Comparison of ENCODE assay signal across 1 cellular context in the genomic region with DNA sequence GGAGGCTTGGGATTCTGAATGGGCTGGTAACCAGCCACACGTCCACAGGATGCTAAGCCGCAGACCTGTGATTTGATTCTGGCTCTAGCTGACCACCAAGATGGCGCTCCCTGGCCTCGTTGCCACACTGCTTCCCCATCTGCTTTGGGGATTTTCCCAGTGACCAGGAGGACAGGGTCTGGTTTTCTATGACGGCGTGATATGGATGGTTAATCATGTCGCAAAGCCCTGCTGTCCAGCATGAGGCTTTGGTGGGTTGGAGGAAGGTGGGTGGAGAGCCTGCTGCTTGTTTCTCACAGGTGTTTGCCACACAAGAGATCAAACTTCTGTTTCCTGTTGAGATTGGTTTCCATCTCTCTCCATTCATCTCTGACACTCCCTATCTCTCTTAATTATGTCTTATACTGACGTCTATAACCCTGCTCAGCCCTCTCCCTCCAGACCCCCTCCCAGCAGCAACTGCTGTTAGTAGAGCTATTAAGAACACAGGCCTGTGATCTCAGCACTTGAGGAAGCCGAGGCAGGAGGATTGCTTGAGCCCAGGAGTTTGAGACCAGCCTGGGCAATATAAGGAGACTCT.
TF ChIP-seq lines count a peak whose summit lies in the region.

No MANE protein-coding gene starts in this region.

TF ChIP-seq in GM12878, 131 proteins besides CTCF, POLR2A, EP300 and RAD21 (continued from another document and continues in another):
- TF ChIP-seq, protein P1, sequence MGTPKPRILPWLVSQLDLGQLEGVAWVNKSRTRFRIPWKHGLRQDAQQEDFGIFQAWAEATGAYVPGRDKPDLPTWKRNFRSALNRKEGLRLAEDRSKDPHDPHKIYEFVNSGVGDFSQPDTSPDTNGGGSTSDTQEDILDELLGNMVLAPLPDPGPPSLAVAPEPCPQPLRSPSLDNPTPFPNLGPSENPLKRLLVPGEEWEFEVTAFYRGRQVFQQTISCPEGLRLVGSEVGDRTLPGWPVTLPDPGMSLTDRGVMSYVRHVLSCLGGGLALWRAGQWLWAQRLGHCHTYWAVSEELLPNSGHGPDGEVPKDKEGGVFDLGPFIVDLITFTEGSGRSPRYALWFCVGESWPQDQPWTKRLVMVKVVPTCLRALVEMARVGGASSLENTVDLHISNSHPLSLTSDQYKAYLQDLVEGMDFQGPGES (IDR thresholded peaks at IDR 0.05): no peak
- TF ChIP-seq DPF2 (IDR thresholded peaks at IDR 0.05): peak; percentile 58; the same call in 1 of the 2 replicates
- no peak for TF ChIP-seq YBX1 (IDR thresholded peaks at IDR 0.05)
- no peak for TF ChIP-seq HDAC6 (IDR thresholded peaks at IDR 0.05; ENCODE audit: unreplicated experiment)
- 0 out of 2 replicates have a peak, but pooled peaks have one; percentile 14 for TF ChIP-seq NBN (IDR thresholded peaks at IDR 0.05)
- TF ChIP-seq, protein P2, sequence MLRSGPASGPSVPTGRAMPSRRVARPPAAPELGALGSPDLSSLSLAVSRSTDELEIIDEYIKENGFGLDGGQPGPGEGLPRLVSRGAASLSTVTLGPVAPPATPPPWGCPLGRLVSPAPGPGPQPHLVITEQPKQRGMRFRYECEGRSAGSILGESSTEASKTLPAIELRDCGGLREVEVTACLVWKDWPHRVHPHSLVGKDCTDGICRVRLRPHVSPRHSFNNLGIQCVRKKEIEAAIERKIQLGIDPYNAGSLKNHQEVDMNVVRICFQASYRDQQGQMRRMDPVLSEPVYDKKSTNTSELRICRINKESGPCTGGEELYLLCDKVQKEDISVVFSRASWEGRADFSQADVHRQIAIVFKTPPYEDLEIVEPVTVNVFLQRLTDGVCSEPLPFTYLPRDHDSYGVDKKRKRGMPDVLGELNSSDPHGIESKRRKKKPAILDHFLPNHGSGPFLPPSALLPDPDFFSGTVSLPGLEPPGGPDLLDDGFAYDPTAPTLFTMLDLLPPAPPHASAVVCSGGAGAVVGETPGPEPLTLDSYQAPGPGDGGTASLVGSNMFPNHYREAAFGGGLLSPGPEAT (IDR thresholded peaks at IDR 0.05; ENCODE audit: low read depth): peak; percentile 41; the same call in 1 of the 2 replicates
- TF ChIP-seq PAX5 (IDR thresholded peaks at IDR 0.05; ENCODE audit: borderline replicate concordance, low read depth, low read length): peak; percentile 81
- TF ChIP-seq FOS (IDR thresholded peaks at IDR 0.05; ENCODE audit: borderline replicate concordance, extremely low read depth, insufficient read length): no peak
- TF ChIP-seq CBX3 (IDR thresholded peaks at IDR 0.05; ENCODE audit: borderline replicate concordance, low read depth): no peak
- peak; percentile 59; the same call in 1 of the 2 replicates for TF ChIP-seq MTA2 (IDR thresholded peaks at IDR 0.05; ENCODE audit: low read depth)
- TF ChIP-seq, protein P3, sequence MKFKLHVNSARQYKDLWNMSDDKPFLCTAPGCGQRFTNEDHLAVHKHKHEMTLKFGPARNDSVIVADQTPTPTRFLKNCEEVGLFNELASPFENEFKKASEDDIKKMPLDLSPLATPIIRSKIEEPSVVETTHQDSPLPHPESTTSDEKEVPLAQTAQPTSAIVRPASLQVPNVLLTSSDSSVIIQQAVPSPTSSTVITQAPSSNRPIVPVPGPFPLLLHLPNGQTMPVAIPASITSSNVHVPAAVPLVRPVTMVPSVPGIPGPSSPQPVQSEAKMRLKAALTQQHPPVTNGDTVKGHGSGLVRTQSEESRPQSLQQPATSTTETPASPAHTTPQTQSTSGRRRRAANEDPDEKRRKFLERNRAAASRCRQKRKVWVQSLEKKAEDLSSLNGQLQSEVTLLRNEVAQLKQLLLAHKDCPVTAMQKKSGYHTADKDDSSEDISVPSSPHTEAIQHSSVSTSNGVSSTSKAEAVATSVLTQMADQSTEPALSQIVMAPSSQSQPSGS (IDR thresholded peaks at IDR 0.05; ENCODE audit: low read length): 0 out of 2 replicates have a peak, but pooled peaks have one; percentile 33
- TF ChIP-seq, protein P4, sequence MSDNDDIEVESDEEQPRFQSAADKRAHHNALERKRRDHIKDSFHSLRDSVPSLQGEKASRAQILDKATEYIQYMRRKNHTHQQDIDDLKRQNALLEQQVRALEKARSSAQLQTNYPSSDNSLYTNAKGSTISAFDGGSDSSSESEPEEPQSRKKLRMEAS (IDR thresholded peaks at IDR 0.05; ENCODE audit: low read depth, low read length): no peak
- TF ChIP-seq FOXM1 (IDR thresholded peaks at IDR 0.05; ENCODE audit: low read depth, low read length): no peak
- TF ChIP-seq YY1 (IDR thresholded peaks at IDR 0.05; ENCODE audit: low read depth, low read length): peak; percentile 84
- TF ChIP-seq MXI1 (IDR thresholded peaks at IDR 0.05; ENCODE audit: low read depth, low read length): no peak
- no peak for TF ChIP-seq HDAC2 (IDR thresholded peaks at IDR 0.05)
- TF ChIP-seq BMI1 (IDR thresholded peaks at IDR 0.05; ENCODE audit: borderline replicate concordance): no peak
- TF ChIP-seq, protein P5, sequence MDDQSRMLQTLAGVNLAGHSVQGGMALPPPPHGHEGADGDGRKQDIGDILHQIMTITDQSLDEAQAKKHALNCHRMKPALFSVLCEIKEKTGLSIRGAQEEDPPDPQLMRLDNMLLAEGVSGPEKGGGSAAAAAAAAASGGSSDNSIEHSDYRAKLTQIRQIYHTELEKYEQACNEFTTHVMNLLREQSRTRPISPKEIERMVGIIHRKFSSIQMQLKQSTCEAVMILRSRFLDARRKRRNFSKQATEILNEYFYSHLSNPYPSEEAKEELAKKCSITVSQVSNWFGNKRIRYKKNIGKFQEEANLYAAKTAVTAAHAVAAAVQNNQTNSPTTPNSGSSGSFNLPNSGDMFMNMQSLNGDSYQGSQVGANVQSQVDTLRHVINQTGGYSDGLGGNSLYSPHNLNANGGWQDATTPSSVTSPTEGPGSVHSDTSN (IDR thresholded peaks at IDR 0.05; ENCODE audit: insufficient replicate concordance, low read depth, low read length): no peak
- no peak for TF ChIP-seq ASH2L (IDR thresholded peaks at IDR 0.05; ENCODE audit: borderline replicate concordance, low read depth)
- TF ChIP-seq CHD2 (IDR thresholded peaks at IDR 0.05; ENCODE audit: borderline replicate concordance, low read depth, low read length): no peak
- TF ChIP-seq, protein P6, sequence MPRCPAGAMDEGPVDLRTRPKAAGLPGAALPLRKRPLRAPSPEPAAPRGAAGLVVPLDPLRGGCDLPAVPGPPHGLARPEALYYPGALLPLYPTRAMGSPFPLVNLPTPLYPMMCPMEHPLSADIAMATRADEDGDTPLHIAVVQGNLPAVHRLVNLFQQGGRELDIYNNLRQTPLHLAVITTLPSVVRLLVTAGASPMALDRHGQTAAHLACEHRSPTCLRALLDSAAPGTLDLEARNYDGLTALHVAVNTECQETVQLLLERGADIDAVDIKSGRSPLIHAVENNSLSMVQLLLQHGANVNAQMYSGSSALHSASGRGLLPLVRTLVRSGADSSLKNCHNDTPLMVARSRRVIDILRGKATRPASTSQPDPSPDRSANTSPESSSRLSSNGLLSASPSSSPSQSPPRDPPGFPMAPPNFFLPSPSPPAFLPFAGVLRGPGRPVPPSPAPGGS (IDR thresholded peaks at IDR 0.05; ENCODE audit: borderline replicate concordance, insufficient read depth, low read depth, low read length, poor library complexity, severe bottlenecking): no peak
- peak in 1 of 2 experiments; percentile 70; a peak in 2 of 3 replicates for TF ChIP-seq EGR1 (IDR thresholded peaks at IDR 0.05; ENCODE audit: borderline replicate concordance in 1 of 2, low read depth in 2 of 2, low read length in 2 of 2)
- no peak for TF ChIP-seq ZNF217 (IDR thresholded peaks at IDR 0.05)
- no peak for TF ChIP-seq PAX8 (IDR thresholded peaks at IDR 0.05)
- TF ChIP-seq, protein P7, sequence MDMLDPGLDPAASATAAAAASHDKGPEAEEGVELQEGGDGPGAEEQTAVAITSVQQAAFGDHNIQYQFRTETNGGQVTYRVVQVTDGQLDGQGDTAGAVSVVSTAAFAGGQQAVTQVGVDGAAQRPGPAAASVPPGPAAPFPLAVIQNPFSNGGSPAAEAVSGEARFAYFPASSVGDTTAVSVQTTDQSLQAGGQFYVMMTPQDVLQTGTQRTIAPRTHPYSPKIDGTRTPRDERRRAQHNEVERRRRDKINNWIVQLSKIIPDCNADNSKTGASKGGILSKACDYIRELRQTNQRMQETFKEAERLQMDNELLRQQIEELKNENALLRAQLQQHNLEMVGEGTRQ (IDR thresholded peaks at IDR 0.05; ENCODE audit: borderline replicate concordance, low read depth, low read length): no peak
- TF ChIP-seq, protein P8, sequence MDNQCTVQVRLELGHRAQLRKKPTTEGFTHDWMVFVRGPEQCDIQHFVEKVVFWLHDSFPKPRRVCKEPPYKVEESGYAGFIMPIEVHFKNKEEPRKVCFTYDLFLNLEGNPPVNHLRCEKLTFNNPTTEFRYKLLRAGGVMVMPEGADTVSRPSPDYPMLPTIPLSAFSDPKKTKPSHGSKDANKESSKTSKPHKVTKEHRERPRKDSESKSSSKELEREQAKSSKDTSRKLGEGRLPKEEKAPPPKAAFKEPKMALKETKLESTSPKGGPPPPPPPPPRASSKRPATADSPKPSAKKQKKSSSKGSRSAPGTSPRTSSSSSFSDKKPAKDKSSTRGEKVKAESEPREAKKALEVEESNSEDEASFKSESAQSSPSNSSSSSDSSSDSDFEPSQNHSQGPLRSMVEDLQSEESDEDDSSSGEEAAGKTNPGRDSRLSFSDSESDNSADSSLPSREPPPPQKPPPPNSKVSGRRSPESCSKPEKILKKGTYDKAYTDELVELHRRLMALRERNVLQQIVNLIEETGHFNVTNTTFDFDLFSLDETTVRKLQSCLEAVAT (IDR thresholded peaks at IDR 0.05): peak; percentile 18; the same call in 1 of the 2 replicates
- no peak for TF ChIP-seq RB1 (IDR thresholded peaks at IDR 0.05; ENCODE audit: borderline replicate concordance)
- TF ChIP-seq NR2C2 (IDR thresholded peaks at IDR 0.05; ENCODE audit: borderline replicate concordance, control insufficient read depth, insufficient read length, low read depth): no peak
- TF ChIP-seq, protein P9, sequence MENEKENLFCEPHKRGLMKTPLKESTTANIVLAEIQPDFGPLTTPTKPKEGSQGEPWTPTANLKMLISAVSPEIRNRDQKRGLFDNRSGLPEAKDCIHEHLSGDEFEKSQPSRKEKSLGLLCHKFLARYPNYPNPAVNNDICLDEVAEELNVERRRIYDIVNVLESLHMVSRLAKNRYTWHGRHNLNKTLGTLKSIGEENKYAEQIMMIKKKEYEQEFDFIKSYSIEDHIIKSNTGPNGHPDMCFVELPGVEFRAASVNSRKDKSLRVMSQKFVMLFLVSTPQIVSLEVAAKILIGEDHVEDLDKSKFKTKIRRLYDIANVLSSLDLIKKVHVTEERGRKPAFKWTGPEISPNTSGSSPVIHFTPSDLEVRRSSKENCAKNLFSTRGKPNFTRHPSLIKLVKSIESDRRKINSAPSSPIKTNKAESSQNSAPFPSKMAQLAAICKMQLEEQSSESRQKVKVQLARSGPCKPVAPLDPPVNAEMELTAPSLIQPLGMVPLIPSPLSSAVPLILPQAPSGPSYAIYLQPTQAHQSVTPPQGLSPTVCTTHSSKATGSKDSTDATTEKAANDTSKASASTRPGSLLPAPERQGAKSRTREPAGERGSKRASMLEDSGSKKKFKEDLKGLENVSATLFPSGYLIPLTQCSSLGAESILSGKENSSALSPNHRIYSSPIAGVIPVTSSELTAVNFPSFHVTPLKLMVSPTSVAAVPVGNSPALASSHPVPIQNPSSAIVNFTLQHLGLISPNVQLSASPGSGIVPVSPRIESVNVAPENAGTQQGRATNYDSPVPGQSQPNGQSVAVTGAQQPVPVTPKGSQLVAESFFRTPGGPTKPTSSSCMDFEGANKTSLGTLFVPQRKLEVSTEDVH (IDR thresholded peaks at IDR 0.05; ENCODE audit: low read depth, partially characterized antibody): no peak
- TF ChIP-seq ZNF274 (IDR thresholded peaks at IDR 0.05; ENCODE audit: insufficient read depth, insufficient read length): no peak
- TF ChIP-seq SUPT20H (IDR thresholded peaks at IDR 0.05; ENCODE audit: borderline replicate concordance, control insufficient read depth, low read depth, low read length): no peak
- TF ChIP-seq IRF4 (IDR thresholded peaks at IDR 0.05; ENCODE audit: low read depth, low read length): no peak
- TF ChIP-seq IKZF2 (IDR thresholded peaks at IDR 0.05): peak; percentile 77 to 85
- no peak for TF ChIP-seq SRF (IDR thresholded peaks at IDR 0.05; ENCODE audit: low read depth in 2 of 2, low read length in 2 of 2)
- TF ChIP-seq ATF7 (IDR thresholded peaks at IDR 0.05; ENCODE audit: low read depth): peak; percentile 52; the same call in 1 of the 2 replicates
- TF ChIP-seq, protein P10, sequence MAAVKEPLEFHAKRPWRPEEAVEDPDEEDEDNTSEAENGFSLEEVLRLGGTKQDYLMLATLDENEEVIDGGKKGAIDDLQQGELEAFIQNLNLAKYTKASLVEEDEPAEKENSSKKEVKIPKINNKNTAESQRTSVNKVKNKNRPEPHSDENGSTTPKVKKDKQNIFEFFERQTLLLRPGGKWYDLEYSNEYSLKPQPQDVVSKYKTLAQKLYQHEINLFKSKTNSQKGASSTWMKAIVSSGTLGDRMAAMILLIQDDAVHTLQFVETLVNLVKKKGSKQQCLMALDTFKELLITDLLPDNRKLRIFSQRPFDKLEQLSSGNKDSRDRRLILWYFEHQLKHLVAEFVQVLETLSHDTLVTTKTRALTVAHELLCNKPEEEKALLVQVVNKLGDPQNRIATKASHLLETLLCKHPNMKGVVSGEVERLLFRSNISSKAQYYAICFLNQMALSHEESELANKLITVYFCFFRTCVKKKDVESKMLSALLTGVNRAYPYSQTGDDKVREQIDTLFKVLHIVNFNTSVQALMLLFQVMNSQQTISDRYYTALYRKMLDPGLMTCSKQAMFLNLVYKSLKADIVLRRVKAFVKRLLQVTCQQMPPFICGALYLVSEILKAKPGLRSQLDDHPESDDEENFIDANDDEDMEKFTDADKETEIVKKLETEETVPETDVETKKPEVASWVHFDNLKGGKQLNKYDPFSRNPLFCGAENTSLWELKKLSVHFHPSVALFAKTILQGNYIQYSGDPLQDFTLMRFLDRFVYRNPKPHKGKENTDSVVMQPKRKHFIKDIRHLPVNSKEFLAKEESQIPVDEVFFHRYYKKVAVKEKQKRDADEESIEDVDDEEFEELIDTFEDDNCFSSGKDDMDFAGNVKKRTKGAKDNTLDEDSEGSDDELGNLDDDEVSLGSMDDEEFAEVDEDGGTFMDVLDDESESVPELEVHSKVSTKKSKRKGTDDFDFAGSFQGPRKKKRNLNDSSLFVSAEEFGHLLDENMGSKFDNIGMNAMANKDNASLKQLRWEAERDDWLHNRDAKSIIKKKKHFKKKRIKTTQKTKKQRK (IDR thresholded peaks at IDR 0.05; ENCODE audit: low read depth, low read length): no peak
- TF ChIP-seq RFX5 (IDR thresholded peaks at IDR 0.05; ENCODE audit: low read depth, low read length): no peak
- peak; percentile 74 for TF ChIP-seq RUNX3 (IDR thresholded peaks at IDR 0.05; ENCODE audit: low read length)
- TF ChIP-seq WRNIP1 (IDR thresholded peaks at IDR 0.05; ENCODE audit: borderline replicate concordance, low read depth, low read length): no peak
- no peak for TF ChIP-seq SP1 (IDR thresholded peaks at IDR 0.05; ENCODE audit: low read depth, low read length)
- no peak for TF ChIP-seq SIX5 (IDR thresholded peaks at IDR 0.05; ENCODE audit: low read depth, low read length, severe bottlenecking)
- no peak for TF ChIP-seq ETV6 (conservative IDR thresholded peaks at IDR 0.05 in 1 of 2, IDR thresholded peaks at IDR 0.05 in 1 of 2; ENCODE audit: borderline replicate concordance in 1 of 2, low read depth in 1 of 2)
- TF ChIP-seq STAT3 (IDR thresholded peaks at IDR 0.05; ENCODE audit: low read depth, low read length): no peak
- TF ChIP-seq ESRRA (IDR thresholded peaks at IDR 0.05; ENCODE audit: low read length): no peak
- TF ChIP-seq POU2F2 (IDR thresholded peaks at IDR 0.05; ENCODE audit: borderline replicate concordance, low read depth, low read length): no peak
- no peak for TF ChIP-seq PML (IDR thresholded peaks at IDR 0.05; ENCODE audit: low read length)
- peak; percentile 90 for TF ChIP-seq IKZF1 (conservative IDR thresholded peaks at IDR 0.05)
- TF ChIP-seq BCL11A (IDR thresholded peaks at IDR 0.05; ENCODE audit: low read depth, low read length): peak; percentile 44; the same call in 1 of the 2 replicates
- no peak for TF ChIP-seq TARDBP (IDR thresholded peaks at IDR 0.05; ENCODE audit: borderline replicate concordance)
